Comparison of ENCODE assay signal across 15 cellular contexts in genomic region chr4:86967798-86968197, GRCh38. TPM values are rescaled to one million over a fixed set of nuclear protein-coding genes. Genes with fewer than 3 reads are reported as not detected.
DNase-seq lines count a peak whose midpoint lies in the region; ATAC-seq and TF ChIP-seq lines count a peak whose summit lies in the region.
"Had no signal": no experiment of that assay in that cellular context is flagged by ENCODE, and none has a peak within 500 bp of the region (broad histone marks: within the 10 kb centered on the region; RNA-seq: fewer than 3 reads in every experiment).

No MANE protein-coding gene starts in this region.

- in situ Hi-C loops in astrocyte of the spinal cord (cut with HindIII; ENCODE audit: low sequenced_read_pairs) = no loop called here

- H4K20me1 ChIP-seq in BLaER1 = no peaks in the 10 kb centered on the region
- no peaks in the 10 kb centered on the region for H4K20me1 ChIP-seq in Loucy (ENCODE audit: insufficient read depth, low read length, poor library complexity, severe bottlenecking)
- H4K20me1 ChIP-seq in Karpas-422 (ENCODE audit: insufficient read depth, low read depth, low read length) = no peaks in the 10 kb centered on the region

- peak overlapping the region; percentile 73 for H3K27ac ChIP-seq in BLaER1
- H3K27ac ChIP-seq in left lung = peak overlapping the region in 1 of 2 donors; percentile 35
- H3K27ac ChIP-seq in Karpas-422 (ENCODE audit: low read length) = no peak overlapping the region
- H3K27ac ChIP-seq: right atrium auricular region had no signal

- TF ChIP-seq CTCF in Loucy (conservative IDR thresholded peaks at IDR 0.05; ENCODE audit: low read length) (no peak), astrocyte of the spinal cord (IDR thresholded peaks at IDR 0.05; ENCODE audit: low read depth, low read length) (no peak), left lung (IDR thresholded peaks at IDR 0.05) (no peak)

- peaks cover 17% of the 10 kb centered on the region; the same call in 1 of the 2 replicates for H3K36me3 ChIP-seq in BLaER1
- H3K36me3 ChIP-seq in Loucy (ENCODE audit: insufficient read depth, low read length) = no peaks in the 10 kb centered on the region
- no peaks in the 10 kb centered on the region for H3K36me3 ChIP-seq in left lung
- no peaks in the 10 kb centered on the region for H3K36me3 ChIP-seq in Karpas-422 (ENCODE audit: insufficient read depth, low read length)
- H3K36me3 ChIP-seq: right atrium auricular region had no signal

- H3K9me2 ChIP-seq in Loucy (replicated peaks; ENCODE audit: low read depth, low read length) (no peaks in the 10 kb centered on the region), Karpas-422 (replicated peaks; ENCODE audit: insufficient read depth, low read length) (no peaks in the 10 kb centered on the region)

- DNase-seq in astrocyte of the spinal cord (ENCODE audit: low read depth, low spot score) (peak; percentile 43), left lung (no peak), Karpas-422 (no peak), NCI-H1048 (lab: John Stamatoyannopoulos, UW) (no peak)
- no peak for DNase-seq in stimulated activated CD4-positive, alpha-beta T cell treated with anti-CD3 and anti-CD28 coated beads, Interleukin-1b, Interleukin-23, amount 100 ng/mL, for 48 hours
- DNase-seq in stimulated activated CD4-positive, alpha-beta T cell treated with anti-CD3 and anti-CD28 coated beads, Interleukin-4, amount 100 ng/mL, for 1 hour = no peak
- DNase-seq: ACHN; activated CD8-positive, alpha-beta memory T cell treated with anti-CD3 and anti-CD28 coated beads for 24 hours; effector memory CD4-positive, alpha-beta T cell; foreskin melanocyte; left cardiac atrium; NCI-H146 had no signal

- ATAC-seq in left lung = peak; percentile 76
- ATAC-seq: left cardiac atrium had no signal

- H3K4me3 ChIP-seq in BLaER1 (peak overlapping the region; percentile 23; the same call in 1 of the 2 replicates), Loucy (ENCODE audit: low read length, poor library complexity, severe bottlenecking) (no peak overlapping the region), astrocyte of the spinal cord (ENCODE audit: low read depth, low read length) (no peak overlapping the region), left lung (no peak overlapping the region), Karpas-422 (ENCODE audit: low read length) (no peak overlapping the region)
- H3K4me3 ChIP-seq: right atrium auricular region had no signal

- H3K4me2 ChIP-seq in BLaER1 (peak overlapping the region; percentile 83), Loucy (ENCODE audit: low read depth, low read length, poor library complexity, severe bottlenecking) (peak overlapping the region; percentile 37), Karpas-422 (ENCODE audit: low read depth, low read length, poor library complexity, severe bottlenecking) (no peak overlapping the region)

- H3K79me2 ChIP-seq in Loucy (ENCODE audit: insufficient read depth, low read length) = peaks cover 90% of the 10 kb centered on the region
- H3K79me2 ChIP-seq in Karpas-422 (ENCODE audit: low read length) = no peaks in the 10 kb centered on the region

- H3K27me3 ChIP-seq in BLaER1 = no peaks in the 10 kb centered on the region
- H3K27me3 ChIP-seq in Loucy (ENCODE audit: insufficient read depth, low read length, poor library complexity, severe bottlenecking) = no peaks in the 10 kb centered on the region
- H3K27me3 ChIP-seq in left lung = no peaks in the 10 kb centered on the region
- H3K27me3 ChIP-seq in Karpas-422 (ENCODE audit: low read length) = no peaks in the 10 kb centered on the region; the same call in 1 of the 2 replicates
- H3K27me3 ChIP-seq: right atrium auricular region had no signal

- intact Hi-C loops in left lung (cut with DNase I) = no loop called here

- no peaks in the 10 kb centered on the region for H3F3A ChIP-seq in Loucy (ENCODE audit: low read depth)

- H3K9ac ChIP-seq in BLaER1 = no peak overlapping the region; the same call in 1 of the 2 replicates
- peak overlapping the region; percentile 16 for H3K9ac ChIP-seq in Loucy (ENCODE audit: low read depth, low read length, poor library complexity, severe bottlenecking)
- no peak overlapping the region for H3K9ac ChIP-seq in Karpas-422 (ENCODE audit: low read length)

- H3K4me1 ChIP-seq in BLaER1 (peaks cover 100% of the 10 kb centered on the region), Loucy (ENCODE audit: insufficient read depth, low read length, poor library complexity, severe bottlenecking) (peaks cover 77% of the 10 kb centered on the region), left lung (peaks cover 4 to 32% of the 10 kb centered on the region in 2 donors), Karpas-422 (ENCODE audit: low read length) (peaks cover 29% of the 10 kb centered on the region)

- H2AFZ ChIP-seq in Loucy (ENCODE audit: low read length) (no peak overlapping the region), Karpas-422 (ENCODE audit: low read length) (no peak overlapping the region)

- H3K9me3 ChIP-seq in BLaER1 = no peaks in the 10 kb centered on the region
- no peaks in the 10 kb centered on the region for H3K9me3 ChIP-seq in Loucy (ENCODE audit: insufficient read depth, low read depth, low read length)
- H3K9me3 ChIP-seq in left lung = no peaks in the 10 kb centered on the region
- no peaks in the 10 kb centered on the region for H3K9me3 ChIP-seq in Karpas-422 (ENCODE audit: low read length)
- H3K9me3 ChIP-seq: right atrium auricular region had no signal

RNA-seq across cellular contexts. Expression of gene AFF1, which starts 33.0 kb away (rescaled TPM):
- total RNA-seq in left lung = 10 to 100 TPM; 79.1 to 86.0 TPM
- 4.0 and 6.6 TPM in 2 replicates for total RNA-seq in Karpas-422 (2014; rRNA removed; shearing (Covaris generic); ENCODE audit: low replicate concordance)

Comparison
In these comparisons a context has a peak if more than half of its experiments do, and no peak if none do; other contexts are left out.
1. RNA of gene AFF1, which starts 33.0 kb away (total RNA-seq): 79.1 to 86.0 TPM in left lung; 4.0 to 6.6 TPM in Karpas-422; every median in the first group is over 10 times any median in the second.